Comparison of ENCODE assay signal across 12 cellular contexts in genomic region chrX:51494409-51494808, GRCh38. TPM values are rescaled to one million over a fixed set of nuclear protein-coding genes. Genes with fewer than 3 reads are reported as not detected.
DNase-seq lines count a peak whose midpoint lies in the region; ATAC-seq, FAIRE-seq and TF ChIP-seq lines count a peak whose summit lies in the region.
"Had no signal": no experiment of that assay in that cellular context is flagged by ENCODE, and none has a peak within 500 bp of the region (broad histone marks: within the 10 kb centered on the region; RNA-seq: fewer than 3 reads in every experiment).

No MANE protein-coding gene starts in this region.

- POLR2A ChIA-PET in CD8-positive, alpha-beta T cell (lab: Charles Lee): no interaction called here

- H3K27me3 ChIP-seq in CD8-positive, alpha-beta T cell (ENCODE audit: insufficient read depth, low read length): no peaks in the 10 kb centered on the region
- H3K27me3 ChIP-seq in HUES48 (ENCODE audit: control insufficient read depth, insufficient read depth, low read length) (no peaks in the 10 kb centered on the region), astrocyte (ENCODE audit: insufficient read depth, low read length) (no peaks in the 10 kb centered on the region), transverse colon (peaks cover 13% of the 10 kb centered on the region)

- peak overlapping the region; percentile 86 for H3K4me2 ChIP-seq in astrocyte (ENCODE audit: low read length)

- no peak for FAIRE-seq in astrocyte (lab: Jason Lieb, UNC)
- FAIRE-seq: small intestine had no signal

- no peak for TF ChIP-seq POLR2A in transverse colon (IDR thresholded peaks at IDR 0.05)

- H3K79me2 ChIP-seq in astrocyte (ENCODE audit: insufficient read depth, low read length): peaks cover 19% of the 10 kb centered on the region

- no peaks in the 10 kb centered on the region for H3K9me3 ChIP-seq in CD8-positive, alpha-beta T cell (ENCODE audit: low read length)
- peaks cover 10% of the 10 kb centered on the region; the same call in 1 of the 2 replicates for H3K9me3 ChIP-seq in HUES48 (ENCODE audit: control insufficient read depth, insufficient read depth, low read length)
- no peaks in the 10 kb centered on the region for H3K9me3 ChIP-seq in astrocyte (ENCODE audit: insufficient read depth, low read depth, low read length)
- H3K9me3 ChIP-seq in transverse colon: no peaks in the 10 kb centered on the region

- no peak for TF ChIP-seq CTCF in CD8-positive, alpha-beta T cell (IDR thresholded peaks at IDR 0.05)
- TF ChIP-seq CTCF in astrocyte (IDR thresholded peaks at IDR 0.05; ENCODE audit: insufficient read depth, low read depth, low read length): peak; percentile 21
- TF ChIP-seq CTCF in mesothelial cell of epicardium (IDR thresholded peaks at IDR 0.05; ENCODE audit: unreplicated experiment): no peak
- TF ChIP-seq CTCF in transverse colon (IDR thresholded peaks at IDR 0.05): no peak

- intact Hi-C loops in CD8-positive, alpha-beta T cell (cut with DNase I, micrococcal nuclease): no loop called here
- intact Hi-C loops in transverse colon (cut with DNase I; ENCODE audit: low total_unique reads): no loop called here

- no peak overlapping the region for H3K27ac Mint-ChIP-seq in CD8-positive, alpha-beta T cell
- H3K27ac Mint-ChIP-seq in astrocyte (ENCODE audit: unreplicated experiment) (no peak overlapping the region), mesothelial cell of epicardium (no peak overlapping the region)

- no peaks in the 10 kb centered on the region for H4K20me1 ChIP-seq in astrocyte (ENCODE audit: insufficient read depth, low read length)

- H3K36me3 Mint-ChIP-seq in CD8-positive, alpha-beta T cell: peaks cover 1% of the 10 kb centered on the region
- H3K36me3 Mint-ChIP-seq in astrocyte (ENCODE audit: low read depth, unreplicated experiment) (no peaks in the 10 kb centered on the region), mesothelial cell of epicardium (no peaks in the 10 kb centered on the region)

- no peak overlapping the region for H3K27ac ChIP-seq in CD8-positive, alpha-beta T cell (ENCODE audit: low read depth, low read length)
- H3K27ac ChIP-seq in HUES48 (ENCODE audit: low read depth, low read length) (no peak overlapping the region), astrocyte (ENCODE audit: low read depth, low read length) (no peak overlapping the region), transverse colon (no peak overlapping the region)
- H3K27ac ChIP-seq: RWPE1 had no signal

- peak overlapping the region; percentile 26 for H3K4me3 Mint-ChIP-seq in CD8-positive, alpha-beta T cell
- H3K4me3 Mint-ChIP-seq in astrocyte (ENCODE audit: unreplicated experiment) (peak overlapping the region; percentile 88), mesothelial cell of epicardium (peak overlapping the region; percentile 84)

- TF ChIP-seq EP300 in transverse colon (IDR thresholded peaks at IDR 0.05; ENCODE audit: low read depth): no peak

- H3K4me1 Mint-ChIP-seq in CD8-positive, alpha-beta T cell (ENCODE audit: low read depth): peaks cover 16% of the 10 kb centered on the region
- H3K4me1 Mint-ChIP-seq in astrocyte (ENCODE audit: low read depth, unreplicated experiment): peaks cover 5% of the 10 kb centered on the region
- peaks cover 14% of the 10 kb centered on the region for H3K4me1 Mint-ChIP-seq in mesothelial cell of epicardium

- H3K9ac ChIP-seq in HUES48 (ENCODE audit: low read depth, low read length) (no peak overlapping the region), astrocyte (ENCODE audit: low read length) (peak overlapping the region; percentile 78)

- CTCF ChIA-PET in CD8-positive, alpha-beta T cell (lab: Charles Lee): no interaction called here

- DNase-seq in CD8-positive, alpha-beta T cell: no peak
- DNase-seq in astrocyte (ENCODE audit: low read depth): no peak
- DNase-seq in mesothelial cell of epicardium (ENCODE audit: low spot score in 2 of 2, unreplicated experiment in 2 of 2): no peak
- no peak for DNase-seq in NCI-H1436 treated with DMSO at 0.1 percent for 48 hours (lab: John Stamatoyannopoulos, UW)
- DNase-seq in NCI-H774 (lab: John Stamatoyannopoulos, UW): no peak
- DNase-seq in transverse colon: no peak
- DNase-seq: effector CD4-positive, alpha-beta T cell; MV-4-11; small intestine had no signal

- no peaks in the 10 kb centered on the region for H3K4me1 ChIP-seq in CD8-positive, alpha-beta T cell (ENCODE audit: insufficient read depth, low read length)
- H3K4me1 ChIP-seq in HUES48 (ENCODE audit: control insufficient read depth, insufficient read depth, low read length) (no peaks in the 10 kb centered on the region), astrocyte (ENCODE audit: insufficient read depth, low read length) (peaks cover 7% of the 10 kb centered on the region), transverse colon (no peaks in the 10 kb centered on the region)

- peaks cover 20% of the 10 kb centered on the region for H3K27me3 Mint-ChIP-seq in CD8-positive, alpha-beta T cell (ENCODE audit: low read depth)
- no peaks in the 10 kb centered on the region for H3K27me3 Mint-ChIP-seq in astrocyte (ENCODE audit: low read depth, unreplicated experiment)
- H3K27me3 Mint-ChIP-seq in mesothelial cell of epicardium (ENCODE audit: low read depth): no peaks in the 10 kb centered on the region

- ATAC-seq in CD8-positive, alpha-beta T cell: no peak
- no peak for ATAC-seq in HG03460 (IDR thresholded peaks at IDR 0.05; ENCODE audit: unreplicated experiment)

- H3K9me3 Mint-ChIP-seq in CD8-positive, alpha-beta T cell: no peaks in the 10 kb centered on the region
- H3K9me3 Mint-ChIP-seq in astrocyte (ENCODE audit: unreplicated experiment) (no peaks in the 10 kb centered on the region), mesothelial cell of epicardium (peaks cover 8% of the 10 kb centered on the region)

- 36 to 45% methylated on average over 3 to 4 of the region's 4 CpGs for WGBS in transverse colon (ENCODE audit: low coverage in 1 of 2), 2 donors

- no peak overlapping the region for H2AFZ ChIP-seq in astrocyte (ENCODE audit: low read depth, low read length)

- no peaks in the 10 kb centered on the region for H3K36me3 ChIP-seq in CD8-positive, alpha-beta T cell (ENCODE audit: insufficient read depth, low read length)
- H3K36me3 ChIP-seq in HUES48 (ENCODE audit: control insufficient read depth, insufficient read depth, low read length): peaks cover 22% of the 10 kb centered on the region
- no peaks in the 10 kb centered on the region for H3K36me3 ChIP-seq in astrocyte (ENCODE audit: insufficient read depth, low read length)
- H3K36me3 ChIP-seq in transverse colon: no peaks in the 10 kb centered on the region

- H3K4me3 ChIP-seq in CD8-positive, alpha-beta T cell (ENCODE audit: low read depth, low read length): no peak overlapping the region
- H3K4me3 ChIP-seq in HUES48 (ENCODE audit: low read depth, low read length) (peak overlapping the region; percentile 74), astrocyte (ENCODE audit: insufficient read depth, low read depth, low read length) (peak overlapping the region; percentile 70), transverse colon (no peak overlapping the region)

- in situ Hi-C loops in transverse colon (cut with MboI; ENCODE audit: low pct_ligation_motif_present in 1 of 4, low pct_unique_long_range_greater_than_20kb in 1 of 4, low sequenced_read_pairs in 3 of 4): no loop called here

RNA-seq across cellular contexts. Expression of gene NUDT11, which starts 2.0 kb away (rescaled TPM):
- total RNA-seq in CD8-positive, alpha-beta T cell: 1 to 10 TPM; 1.6 to 2.1 TPM
- total RNA-seq in astrocyte (9.9 and 12.7 TPM in 2 replicates), mesothelial cell of epicardium (16.2 to 18.1 TPM (median 17.1 TPM) in 3 replicates), transverse colon (1 to 10 TPM in 1 of 4 donors, under 1 TPM in 2, not detected in 1; 0.68 to 1.4 (median 0.80) TPM)

Comparison
In these comparisons a context has a peak if more than half of its experiments do, and no peak if none do; other contexts are left out.
1. H3K4me3 ChIP-seq: peak in HUES48 (single experiment) and astrocyte (single experiment); none in CD8-positive, alpha-beta T cell (single experiment) and transverse colon (0 of 4).
2. H3K4me3 Mint-ChIP-seq: peak in every context shown above with its lines; median percentile 88 in astrocyte; 84 in mesothelial cell of epicardium; 26 in CD8-positive, alpha-beta T cell.